In genomic region chr2:81078102-81078501, GRCh38 we compare ENCODE assay signal across 17 cellular contexts.
"Had no signal": no experiment of that assay in that cellular context is flagged by ENCODE, and none has a peak within 500 bp of the region (broad histone marks: within the 10 kb centered on the region; RNA-seq: fewer than 3 reads in every experiment).

No MANE protein-coding gene starts in this region.

- H3K9ac ChIP-seq: parathyroid adenoma had no signal

- H3K27ac Mint-ChIP-seq: effector memory CD8-positive, alpha-beta T cell; natural killer cell; stimulated activated naive CD8-positive, alpha-beta T cell treated with anti-CD3 and anti-CD28 coated beads, Interleukin-15, amount 100 ng/mL, for 72 hours had no signal

- ATAC-seq: effector memory CD8-positive, alpha-beta T cell; left ventricle myocardium superior; natural killer cell; psoas muscle; right cardiac atrium; stimulated activated naive CD8-positive, alpha-beta T cell treated with anti-CD3 and anti-CD28 coated beads, Interleukin-15, amount 100 ng/mL, for 72 hours had no signal

- DNase-seq: cortex of kidney; effector memory CD8-positive, alpha-beta T cell; head of caudate nucleus; left ventricle myocardium superior; lower lobe of right lung; natural killer cell; psoas muscle; right cardiac atrium; small intestine; stimulated activated CD4-positive, alpha-beta T cell treated with anti-CD3 and anti-CD28 coated beads, Interleukin-15, amount 100 ng/mL, for 24 hours; stimulated activated CD4-positive, alpha-beta T cell treated with anti-CD3 and anti-CD28 coated beads, Interleukin-2, amount 100 ng/mL, for 48 hours; stimulated activated naive CD4-positive, alpha-beta T cell; stimulated activated naive CD8-positive, alpha-beta T cell treated with anti-CD3 and anti-CD28 coated beads, Interleukin-15, amount 100 ng/mL, for 72 hours; transverse colon had no signal

- H3K4me1 ChIP-seq: lower lobe of right lung, parathyroid adenoma, psoas muscle, suprapubic skin, transverse colon had no signal

- H3K4me1 Mint-ChIP-seq: natural killer cell; stimulated activated naive CD8-positive, alpha-beta T cell treated with anti-CD3 and anti-CD28 coated beads, Interleukin-15, amount 100 ng/mL, for 72 hours had no signal

- H3K27ac ChIP-seq: lower lobe of right lung, parathyroid adenoma, psoas muscle, suprapubic skin, transverse colon had no signal

- H3K4me3 ChIP-seq: lower lobe of right lung, psoas muscle, suprapubic skin, transverse colon had no signal

- H3K79me2 ChIP-seq: parathyroid adenoma had no signal

- H3K9me3 ChIP-seq: lower lobe of right lung, transverse colon had no signal

- H3K27me3 Mint-ChIP-seq: effector memory CD8-positive, alpha-beta T cell; stimulated activated naive CD8-positive, alpha-beta T cell treated with anti-CD3 and anti-CD28 coated beads, Interleukin-15, amount 100 ng/mL, for 72 hours had no signal

- H3K27me3 ChIP-seq: suprapubic skin, transverse colon had no signal

- H2AFZ ChIP-seq: parathyroid adenoma had no signal

- H3K4me3 Mint-ChIP-seq: effector memory CD8-positive, alpha-beta T cell; natural killer cell; neural crest cell; stimulated activated naive CD8-positive, alpha-beta T cell treated with anti-CD3 and anti-CD28 coated beads, Interleukin-15, amount 100 ng/mL, for 72 hours had no signal

- H3K36me3 ChIP-seq: lower lobe of right lung, suprapubic skin, transverse colon had no signal
